22 cellular contexts compared by ENCODE assay signal in the genomic region with DNA sequence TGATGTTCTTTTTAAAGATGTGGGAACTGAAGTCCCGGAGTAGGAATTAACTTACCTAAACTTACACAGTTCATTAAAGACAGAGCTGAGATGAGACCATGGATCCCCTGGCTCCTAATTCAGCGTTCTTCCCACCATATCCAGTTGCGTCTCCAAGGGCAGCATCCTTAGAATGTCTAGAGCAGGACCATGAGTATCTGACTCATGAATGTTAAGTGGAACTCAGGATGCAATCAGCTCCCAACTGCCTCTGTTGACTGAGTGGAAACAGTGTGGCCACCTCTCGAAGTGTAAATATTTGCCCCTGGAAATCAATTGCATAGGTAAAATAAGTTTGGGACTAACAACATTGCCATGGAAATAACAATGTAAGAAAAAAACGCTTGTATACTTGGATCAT. TPM values are rescaled to one million over a fixed set of nuclear protein-coding genes. Genes with fewer than 3 reads are reported as not detected.
"Had no signal": no experiment of that assay in that cellular context is flagged by ENCODE, and none has a peak within 500 bp of the region (broad histone marks: within the 10 kb centered on the region; RNA-seq: fewer than 3 reads in every experiment).

No MANE protein-coding gene starts in this region.

- H3K27me3 Mint-ChIP-seq: activated naive CD4-positive, alpha-beta T cell treated with anti-CD3 and anti-CD28 coated beads, Interleukin-2, amount 50 U/mL, for 24 hours; progenitor cell of endocrine pancreas; stimulated activated naive B cell treated with anti-CD40 and anti-IgM and Interleukin-4, amounts not matched to agents 10 μg/mL and 1 μg/mL and 100 μg/mL, for 72 hours had no signal

- H3K9me3 ChIP-seq: breast epithelium, esophagus muscularis mucosa, neutrophil, tibial nerve had no signal

- H3K9me3 Mint-ChIP-seq: activated naive CD4-positive, alpha-beta T cell treated with anti-CD3 and anti-CD28 coated beads, Interleukin-2, amount 50 U/mL, for 24 hours had no signal

- H3K27ac ChIP-seq: breast epithelium, esophagus muscularis mucosa, foreskin keratinocyte, neutrophil, tibial nerve had no signal

- H3K27ac Mint-ChIP-seq: activated naive CD4-positive, alpha-beta T cell treated with anti-CD3 and anti-CD28 coated beads, Interleukin-2, amount 50 U/mL, for 24 hours; endodermal cell; naive thymus-derived CD8-positive, alpha-beta T cell; progenitor cell of endocrine pancreas; stimulated activated naive B cell treated with anti-CD40 and anti-IgM and Interleukin-4, amounts not matched to agents 10 μg/mL and 1 μg/mL and 100 μg/mL, for 72 hours had no signal

- DNase-seq: activated CD4-positive, alpha-beta T cell treated with anti-CD3 and anti-CD28 coated beads, Interleukin-2, amount 50 U/mL, for 1 hour; activated CD4-positive, CD25-positive, alpha-beta regulatory T cell; activated T-cell treated with anti-CD3 and anti-CD28 coated beads, Interleukin-2, amount 50 U/mL, for 1 hour; endodermal cell; head of caudate nucleus; naive thymus-derived CD8-positive, alpha-beta T cell; right cardiac atrium; stimulated activated CD4-positive, alpha-beta T cell treated with anti-CD3 and anti-CD28 coated beads, Interleukin-2, amount 100 ng/mL, for 24 hours; stimulated activated naive B cell treated with anti-CD40 and anti-IgM and Interleukin-4, amounts not matched to agents 10 μg/mL and 1 μg/mL and 100 μg/mL, for 72 hours; T-helper 2 cell had no signal

- H3K36me3 ChIP-seq: breast epithelium, esophagus muscularis mucosa, neutrophil, tibial nerve had no signal

- H3K4me3 ChIP-seq: breast epithelium, esophagus muscularis mucosa, tibial nerve had no signal

- H3K27me3 ChIP-seq: breast epithelium, esophagus muscularis mucosa, foreskin keratinocyte, neutrophil, tibial nerve had no signal

- ATAC-seq: foreskin keratinocyte; naive thymus-derived CD8-positive, alpha-beta T cell; right cardiac atrium; stimulated activated naive B cell treated with anti-CD40 and anti-IgM and Interleukin-4, amounts not matched to agents 10 μg/mL and 1 μg/mL and 100 μg/mL, for 72 hours had no signal

- H3K36me3 Mint-ChIP-seq: activated naive CD4-positive, alpha-beta T cell treated with anti-CD3 and anti-CD28 coated beads, Interleukin-2, amount 50 U/mL, for 24 hours; naive thymus-derived CD8-positive, alpha-beta T cell; stimulated activated naive B cell treated with anti-CD40 and anti-IgM and Interleukin-4, amounts not matched to agents 10 μg/mL and 1 μg/mL and 100 μg/mL, for 72 hours had no signal

- H3K4me1 Mint-ChIP-seq: activated naive CD4-positive, alpha-beta T cell treated with anti-CD3 and anti-CD28 coated beads, Interleukin-2, amount 50 U/mL, for 24 hours; naive thymus-derived CD8-positive, alpha-beta T cell; stimulated activated naive B cell treated with anti-CD40 and anti-IgM and Interleukin-4, amounts not matched to agents 10 μg/mL and 1 μg/mL and 100 μg/mL, for 72 hours had no signal

- H3K4me3 Mint-ChIP-seq: activated naive CD4-positive, alpha-beta T cell treated with anti-CD3 and anti-CD28 coated beads, Interleukin-2, amount 50 U/mL, for 24 hours; endodermal cell; naive thymus-derived CD8-positive, alpha-beta T cell; stimulated activated naive B cell treated with anti-CD40 and anti-IgM and Interleukin-4, amounts not matched to agents 10 μg/mL and 1 μg/mL and 100 μg/mL, for 72 hours had no signal

- H3K4me1 ChIP-seq: breast epithelium, esophagus muscularis mucosa had no signal

RNA-seq across cellular contexts. Expression of a gene that starts 2.5 kb away (rescaled TPM):
- total RNA-seq: breast epithelium; cerebellum; dermis microvascular lymphatic vessel endothelial cell; esophagus muscularis mucosa; foreskin keratinocyte; mammary epithelial cell; mononuclear cell; naive thymus-derived CD8-positive, alpha-beta T cell; right cardiac atrium; subcutaneous adipose tissue; tibial nerve had no signal
- polyA plus RNA-seq: foreskin keratinocyte; mammary epithelial cell; naive thymus-derived CD8-positive, alpha-beta T cell; right cardiac atrium had no signal
